16 cellular contexts compared by ENCODE assay signal in genomic region chr11:44791546-44791945, GRCh38.
"Had no signal": no experiment of that assay in that cellular context is flagged by ENCODE, and none has a peak within 500 bp of the region (broad histone marks: within the 10 kb centered on the region; RNA-seq: fewer than 3 reads in every experiment).

No MANE protein-coding gene starts in this region.

- H3K9me3 ChIP-seq: SK-N-SH had no signal

- H3K4me2 ChIP-seq: SK-N-SH had no signal

- H3K27ac ChIP-seq: HL-60 had no signal

- H3K9ac ChIP-seq: SK-N-SH had no signal

- H3K9me2 ChIP-seq: SK-N-SH had no signal

- DNase-seq: KBM-7, MM.1S, NCI-H1092 treated with DMSO at 0.1 percent for 48 hours, NCI-H1436, NCI-H187, NCI-H2029, NCI-H2081 treated with DMSO at 0.1 percent for 48 hours, NCI-H2171, NCI-H226, NCI-H510A, NCI-H774, Right ventricle myocardium superior, RPMI8226, SK-N-SH, SW 1271 had no signal
